In the genomic region with DNA sequence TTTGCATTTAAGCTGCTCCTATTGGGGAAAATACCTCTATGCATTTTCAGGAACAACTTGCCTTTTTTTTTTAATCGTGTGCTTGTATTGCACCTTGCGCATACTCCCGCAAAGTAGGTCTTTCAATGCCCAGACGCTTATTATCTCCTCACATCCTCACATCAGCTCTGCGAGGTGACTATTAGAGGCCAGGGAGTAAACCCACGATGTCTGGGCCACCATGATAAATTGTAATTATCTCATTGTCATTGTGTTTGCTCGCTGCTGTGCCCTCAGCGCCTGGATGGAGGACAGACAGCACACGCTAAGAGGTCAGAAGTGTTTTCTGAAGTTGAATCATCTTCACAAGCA, we compare ENCODE assay signal across 8 cellular contexts. TPM values are rescaled to one million over a fixed set of nuclear protein-coding genes. Genes with fewer than 3 reads are reported as not detected.
A peak's percentile ranks its signal among the peaks of the same experiment; 100 is the strongest.
DNase-seq lines count a peak whose midpoint lies in the region; TF ChIP-seq lines count a peak whose summit lies in the region.

No MANE protein-coding gene starts in this region.

- no peaks in the 10 kb centered on the region for H3K9me2 ChIP-seq in PC-9 (ENCODE audit: insufficient read depth)

- H3K36me3 ChIP-seq in H7 (replicated peaks; ENCODE audit: control insufficient read depth, insufficient read depth, low read length) (no peaks in the 10 kb centered on the region), PC-9 (ENCODE audit: low read depth) (no peaks in the 10 kb centered on the region)

- POLR2A ChIA-PET in PC-9 (lab: Charles Lee; ENCODE audit: unreplicated experiment) (interaction anchor here (0.6 kb wide), 1 partner anchor 13 kb away, joined by 3 read pairs; no protein-coding TSS in a partner anchor), HEK293T (lab: Yijun Ruan, JAX) (interaction anchor here (0.6 kb wide), 1 partner anchor 47 kb away, joined by 5 read pairs; no protein-coding TSS in a partner anchor)

- TF ChIP-seq CTCF in PC-9 (conservative IDR thresholded peaks at IDR 0.05) (no peak), retinal pigment epithelial cell (conservative IDR thresholded peaks at IDR 0.05; ENCODE audit: low read depth, low read length) (no peak), GM10266 (IDR thresholded peaks at IDR 0.05; ENCODE audit: control insufficient read depth, insufficient read depth, low read depth, missing control alignments) (no peak)

- intact Hi-C loops in PC-9 (cut with micrococcal nuclease; ENCODE audit: unreplicated experiment): loop anchor here (5.0 kb wide), 1 partner anchor 85 kb away; no protein-coding TSS in a partner anchor

- H3K4me3 ChIP-seq in H7 (ENCODE audit: insufficient read depth, low read depth, low read length) (peak overlapping the region; percentile 57), PC-9 (peak overlapping the region; percentile 68), retinal pigment epithelial cell (ENCODE audit: low read length) (peak overlapping the region; percentile 60)

- no peak overlapping the region for H3K27ac ChIP-seq in PC-9
- peak overlapping the region; percentile 13 for H3K27ac ChIP-seq in epithelial cell of prostate

- no peaks in the 10 kb centered on the region for H3K79me2 ChIP-seq in PC-9 (ENCODE audit: low read depth)

- H3K9me3 ChIP-seq in PC-9 (ENCODE audit: insufficient read depth, low read depth): no peaks in the 10 kb centered on the region

- CTCF ChIA-PET in PC-9 (lab: Charles Lee) (interaction anchor here (0.8 kb wide), 1 partner anchor 86 kb away, joined by 13 read pairs; no protein-coding TSS in a partner anchor), HEK293T (lab: Yijun Ruan, JAX) (no interaction called here)

- DNase-seq in H7: no peak
- DNase-seq in PC-9: no peak
- no peak for DNase-seq in epithelial cell of prostate (ENCODE audit: low read depth, low spot score)
- no peak for DNase-seq in retinal pigment epithelial cell (ENCODE audit: low read depth)
- no peak for DNase-seq in HEK293T (ENCODE audit: extremely low spot score)
- no peak for DNase-seq in GM10266 (ENCODE audit: extremely low spot score)
- DNase-seq in activated CD8-positive, alpha-beta memory T cell treated with anti-CD3 and anti-CD28 coated beads, Interleukin-2, amount 50 U/mL, for 48 hours: no peak
- DNase-seq in UCSD-AML1 (lab: John Stamatoyannopoulos, UW; ENCODE audit: unreplicated experiment): no peak

- H2AFZ ChIP-seq in PC-9: peak overlapping the region; percentile 95

- peak overlapping the region; percentile 78 for H3K4me2 ChIP-seq in PC-9

- peaks cover 2% of the 10 kb centered on the region; the same call in 1 of the 2 replicates for H3K27me3 ChIP-seq in H7 (ENCODE audit: control insufficient read depth, insufficient read depth, low read length)
- no peaks in the 10 kb centered on the region for H3K27me3 ChIP-seq in PC-9 (ENCODE audit: insufficient read depth, low read depth)

- H3F3A ChIP-seq in PC-9 (ENCODE audit: insufficient read depth, low read depth): peaks cover 8% of the 10 kb centered on the region; the same call in 1 of the 2 replicates

- no peaks in the 10 kb centered on the region for H4K20me1 ChIP-seq in PC-9 (ENCODE audit: insufficient read depth)

- peaks cover 12% of the 10 kb centered on the region; the same call in 1 of the 2 replicates for H3K4me1 ChIP-seq in PC-9 (replicated peaks; ENCODE audit: insufficient read depth)

- BruUV-seq in PC-9 (replicated peaks; lab: Mats Ljungman, UMichigan): no TSS peak

TF ChIP-seq in HEK293T, 16 proteins besides CTCF, POLR2A, EP300 and RAD21:
- TF ChIP-seq CTBP1 (IDR thresholded peaks at IDR 0.05; ENCODE audit: borderline replicate concordance): no peak
- no peak for TF ChIP-seq FOXM1 (IDR thresholded peaks at IDR 0.05; ENCODE audit: borderline replicate concordance)
- no peak for TF ChIP-seq BHLHE40 (IDR thresholded peaks at IDR 0.05; ENCODE audit: borderline replicate concordance)
- no peak for TF ChIP-seq ELF4 (IDR thresholded peaks at IDR 0.05)
- TF ChIP-seq ARNT (IDR thresholded peaks at IDR 0.05): no peak

RNA-seq across cellular contexts. Expression of gene RELL1, which starts 1.0 kb away (rescaled TPM):
- 19.1 and 25.2 TPM in 2 replicates for total RNA-seq in H7 (2014; rRNA removed; shearing (Covaris generic))
- total RNA-seq in PC-9 (2021): 11.9 and 18.5 TPM in 2 replicates
